Comparison of ENCODE assay signal across 1 cellular context in the genomic region with DNA sequence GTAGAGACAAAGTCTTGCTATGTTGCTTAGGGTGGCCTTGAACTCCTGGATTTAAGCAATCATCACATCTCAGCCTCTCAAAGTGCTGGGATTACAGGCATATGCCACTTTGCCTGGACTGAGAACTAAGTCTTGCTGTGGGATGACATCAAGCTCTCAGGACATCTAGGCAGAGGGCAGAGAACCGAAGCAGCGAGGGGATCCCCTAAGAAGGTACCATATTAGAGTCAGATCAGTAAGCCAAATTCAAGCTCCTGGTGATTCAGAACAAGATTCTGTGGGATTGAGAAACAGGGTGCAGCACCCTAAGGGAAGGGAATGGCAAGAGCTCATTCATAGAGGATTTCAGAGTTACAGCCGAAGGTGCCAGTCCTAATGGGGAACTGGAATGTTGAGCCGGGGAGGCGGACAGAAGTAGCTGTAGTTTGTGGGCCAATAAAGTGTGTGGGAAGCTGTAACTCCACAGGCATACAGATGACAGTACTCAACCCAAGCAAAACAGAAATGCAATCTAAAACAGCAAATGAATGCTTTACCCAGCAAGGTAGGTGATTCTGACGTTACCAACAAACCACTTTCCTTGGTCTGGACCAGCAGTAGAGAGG.
TF ChIP-seq lines count a peak whose summit lies in the region.

No MANE protein-coding gene starts in this region.

TF ChIP-seq in HEK293T, 16 proteins besides CTCF, POLR2A, EP300 and RAD21 (continued from another document):
- TF ChIP-seq, protein P1, sequence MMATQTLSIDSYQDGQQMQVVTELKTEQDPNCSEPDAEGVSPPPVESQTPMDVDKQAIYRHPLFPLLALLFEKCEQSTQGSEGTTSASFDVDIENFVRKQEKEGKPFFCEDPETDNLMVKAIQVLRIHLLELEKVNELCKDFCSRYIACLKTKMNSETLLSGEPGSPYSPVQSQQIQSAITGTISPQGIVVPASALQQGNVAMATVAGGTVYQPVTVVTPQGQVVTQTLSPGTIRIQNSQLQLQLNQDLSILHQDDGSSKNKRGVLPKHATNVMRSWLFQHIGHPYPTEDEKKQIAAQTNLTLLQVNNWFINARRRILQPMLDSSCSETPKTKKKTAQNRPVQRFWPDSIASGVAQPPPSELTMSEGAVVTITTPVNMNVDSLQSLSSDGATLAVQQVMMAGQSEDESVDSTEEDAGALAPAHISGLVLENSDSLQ (IDR thresholded peaks at IDR 0.05), result no peak
- TF ChIP-seq CTBP1 (IDR thresholded peaks at IDR 0.05; ENCODE audit: borderline replicate concordance) (no peak), L3MBTL2 (conservative IDR thresholded peaks at IDR 0.05) (no peak), SUZ12 (IDR thresholded peaks at IDR 0.05) (no peak), FOXK2 (IDR thresholded peaks at IDR 0.05) (no peak), NFRKB (IDR thresholded peaks at IDR 0.05) (no peak), BHLHE40 (IDR thresholded peaks at IDR 0.05; ENCODE audit: borderline replicate concordance) (no peak)
